24 cellular contexts compared by ENCODE assay signal in the genomic region with DNA sequence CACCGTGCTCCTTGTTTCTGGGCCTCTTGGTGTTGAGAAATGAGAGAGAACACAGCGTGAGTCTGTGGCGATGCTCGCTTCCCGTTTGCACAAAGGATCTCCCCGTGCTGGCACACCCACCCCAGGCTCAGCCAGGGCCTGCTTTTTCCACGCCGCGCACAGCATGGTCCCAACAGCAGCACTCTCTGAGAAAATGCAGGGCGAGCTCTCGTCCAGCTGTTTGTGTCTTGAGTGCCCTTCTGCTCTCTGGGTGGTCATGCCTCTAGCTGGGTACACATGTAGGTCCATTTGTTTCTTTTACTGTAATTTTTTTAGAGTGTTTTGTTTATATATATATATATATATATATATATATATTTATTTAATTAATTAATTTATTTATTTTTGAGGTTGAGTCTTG. TPM values are rescaled to one million over a fixed set of nuclear protein-coding genes. Genes with fewer than 3 reads are reported as not detected.
"Had no signal": no experiment of that assay in that cellular context is flagged by ENCODE, and none has a peak within 500 bp of the region (broad histone marks: within the 10 kb centered on the region; RNA-seq: fewer than 3 reads in every experiment).

No MANE protein-coding gene starts in this region.

- H3K9me3 ChIP-seq: heart left ventricle, pancreas, stomach, thoracic aorta, transverse colon had no signal

- H3K4me3 ChIP-seq: heart left ventricle, lung, pancreas, stomach, thoracic aorta, transverse colon had no signal

- H3K27ac ChIP-seq: heart left ventricle, pancreas, stomach, thoracic aorta, transverse colon had no signal

- H3K4me3 Mint-ChIP-seq: naive B cell, nephron had no signal

- H3K27me3 Mint-ChIP-seq: naive B cell, progenitor cell of endocrine pancreas had no signal

- H3K27ac Mint-ChIP-seq: nephron, progenitor cell of endocrine pancreas had no signal

- H3K4me1 Mint-ChIP-seq: nephron had no signal

- H3K9me3 Mint-ChIP-seq: naive B cell, nephron had no signal

- H3K27me3 ChIP-seq: heart left ventricle, pancreas, stomach, transverse colon had no signal

- DNase-seq: dermis blood vessel endothelial cell; erythroblast; foreskin melanocyte; heart left ventricle; hippocampal formation; left colon; left ventricle myocardium superior; mesendoderm; naive B cell; nucleus accumbens; small intestine; stimulated activated CD4-positive, alpha-beta T cell treated with anti-CD3 and anti-CD28 coated beads, Interleukin-12 subunit alpha, Interleukin-12 subunit beta, amount 100 ng/mL, for 4 hours; stimulated activated naive CD4-positive, alpha-beta T cell; stomach; substantia nigra; transverse colon had no signal

- H3K4me1 ChIP-seq: pancreas, stomach, transverse colon had no signal

- ATAC-seq: heart left ventricle, left colon, left ventricle myocardium superior, pancreas, right cardiac atrium had no signal

RNA-seq across cellular contexts. Expression of gene C8G, which starts 27.1 kb away (rescaled TPM):
- total RNA-seq: dermis blood vessel endothelial cell, glomerular endothelial cell, kidney epithelial cell, stomach, thoracic aorta had no signal

RNA-seq across cellular contexts. Expression of gene LCN12, which starts 34.2 kb away (rescaled TPM):
- total RNA-seq: dermis blood vessel endothelial cell, glomerular endothelial cell had no signal
